In the genomic region with DNA sequence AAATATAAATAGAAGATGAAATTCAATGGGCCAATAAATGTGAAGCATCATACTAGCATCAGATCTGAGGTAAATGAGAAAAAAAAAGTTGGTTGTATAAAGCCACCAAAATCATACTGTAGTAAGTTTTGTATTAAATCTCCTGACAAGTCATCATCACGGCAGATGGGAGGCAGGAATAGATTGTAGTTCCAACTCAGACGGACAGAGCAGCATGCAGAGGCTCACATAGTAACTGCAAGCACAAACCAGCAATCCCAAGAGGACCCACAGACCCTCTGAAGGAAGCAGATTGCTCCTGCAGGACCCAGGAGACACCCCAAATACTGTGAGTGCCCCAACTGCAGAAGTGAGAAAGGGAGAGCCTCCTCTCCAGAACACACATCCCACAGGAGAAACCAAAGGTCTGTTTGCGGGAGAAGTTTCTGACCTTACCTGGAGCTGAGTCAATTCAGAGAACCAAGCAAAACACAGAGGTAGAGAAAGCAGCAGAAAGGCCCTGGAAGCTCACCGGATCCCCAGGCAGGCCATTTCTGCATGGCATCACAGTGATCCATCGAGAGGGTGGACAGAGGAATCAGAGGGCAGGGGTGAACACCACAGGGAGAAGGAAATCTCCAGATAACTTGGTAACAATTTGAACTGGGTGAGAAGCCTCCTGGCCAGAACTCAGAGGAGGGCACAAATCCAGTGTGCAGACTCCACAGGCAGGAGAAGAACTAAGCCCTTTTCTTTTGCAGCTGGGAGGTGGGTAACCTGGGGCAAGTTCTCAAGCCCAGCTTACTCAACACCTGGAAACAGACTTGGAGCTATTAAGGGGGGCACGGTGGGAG, we compare ENCODE assay signal across 2 cellular contexts.
TF ChIP-seq lines count a peak whose summit lies in the region.

No MANE protein-coding gene starts in this region.

TF ChIP-seq in GM23338, 12 proteins besides CTCF, POLR2A, EP300 and RAD21 (continues in another document):
- TF ChIP-seq, protein P1, sequence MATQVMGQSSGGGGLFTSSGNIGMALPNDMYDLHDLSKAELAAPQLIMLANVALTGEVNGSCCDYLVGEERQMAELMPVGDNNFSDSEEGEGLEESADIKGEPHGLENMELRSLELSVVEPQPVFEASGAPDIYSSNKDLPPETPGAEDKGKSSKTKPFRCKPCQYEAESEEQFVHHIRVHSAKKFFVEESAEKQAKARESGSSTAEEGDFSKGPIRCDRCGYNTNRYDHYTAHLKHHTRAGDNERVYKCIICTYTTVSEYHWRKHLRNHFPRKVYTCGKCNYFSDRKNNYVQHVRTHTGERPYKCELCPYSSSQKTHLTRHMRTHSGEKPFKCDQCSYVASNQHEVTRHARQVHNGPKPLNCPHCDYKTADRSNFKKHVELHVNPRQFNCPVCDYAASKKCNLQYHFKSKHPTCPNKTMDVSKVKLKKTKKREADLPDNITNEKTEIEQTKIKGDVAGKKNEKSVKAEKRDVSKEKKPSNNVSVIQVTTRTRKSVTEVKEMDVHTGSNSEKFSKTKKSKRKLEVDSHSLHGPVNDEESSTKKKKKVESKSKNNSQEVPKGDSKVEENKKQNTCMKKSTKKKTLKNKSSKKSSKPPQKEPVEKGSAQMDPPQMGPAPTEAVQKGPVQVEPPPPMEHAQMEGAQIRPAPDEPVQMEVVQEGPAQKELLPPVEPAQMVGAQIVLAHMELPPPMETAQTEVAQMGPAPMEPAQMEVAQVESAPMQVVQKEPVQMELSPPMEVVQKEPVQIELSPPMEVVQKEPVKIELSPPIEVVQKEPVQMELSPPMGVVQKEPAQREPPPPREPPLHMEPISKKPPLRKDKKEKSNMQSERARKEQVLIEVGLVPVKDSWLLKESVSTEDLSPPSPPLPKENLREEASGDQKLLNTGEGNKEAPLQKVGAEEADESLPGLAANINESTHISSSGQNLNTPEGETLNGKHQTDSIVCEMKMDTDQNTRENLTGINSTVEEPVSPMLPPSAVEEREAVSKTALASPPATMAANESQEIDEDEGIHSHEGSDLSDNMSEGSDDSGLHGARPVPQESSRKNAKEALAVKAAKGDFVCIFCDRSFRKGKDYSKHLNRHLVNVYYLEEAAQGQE (IDR thresholded peaks at IDR 0.05; ENCODE audit: unreplicated experiment), result no peak
- TF ChIP-seq ZNF114 (CRISPR knock-in tag; IDR thresholded peaks at IDR 0.05), result no peak
- TF ChIP-seq, protein P2, sequence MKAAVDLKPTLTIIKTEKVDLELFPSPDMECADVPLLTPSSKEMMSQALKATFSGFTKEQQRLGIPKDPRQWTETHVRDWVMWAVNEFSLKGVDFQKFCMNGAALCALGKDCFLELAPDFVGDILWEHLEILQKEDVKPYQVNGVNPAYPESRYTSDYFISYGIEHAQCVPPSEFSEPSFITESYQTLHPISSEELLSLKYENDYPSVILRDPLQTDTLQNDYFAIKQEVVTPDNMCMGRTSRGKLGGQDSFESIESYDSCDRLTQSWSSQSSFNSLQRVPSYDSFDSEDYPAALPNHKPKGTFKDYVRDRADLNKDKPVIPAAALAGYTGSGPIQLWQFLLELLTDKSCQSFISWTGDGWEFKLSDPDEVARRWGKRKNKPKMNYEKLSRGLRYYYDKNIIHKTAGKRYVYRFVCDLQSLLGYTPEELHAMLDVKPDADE (IDR thresholded peaks at IDR 0.05), result no peak
- TF ChIP-seq CREB1 (CRISPR knock-in tag; IDR thresholded peaks at IDR 0.05; ENCODE audit: low read depth), result no peak
- TF ChIP-seq NANOG (IDR thresholded peaks at IDR 0.05; ENCODE audit: borderline replicate concordance), result no peak
- no peak for TF ChIP-seq ZNF331 (CRISPR knock-in tag; IDR thresholded peaks at IDR 0.05; ENCODE audit: low read depth)
- no peak for TF ChIP-seq STAT1 (IDR thresholded peaks at IDR 0.05; ENCODE audit: unreplicated experiment)
- TF ChIP-seq JUNB (IDR thresholded peaks at IDR 0.05; ENCODE audit: unreplicated experiment), result no peak
- no peak for TF ChIP-seq POLR2AphosphoS5 (IDR thresholded peaks at IDR 0.05; ENCODE audit: low read depth)

TF ChIP-seq in GM12878, 131 proteins besides CTCF, POLR2A, EP300 and RAD21 (continued from another document):
- TF ChIP-seq E4F1 (IDR thresholded peaks at IDR 0.05; ENCODE audit: borderline replicate concordance, partially characterized antibody) (no peak), BHLHE40 (IDR thresholded peaks at IDR 0.05; ENCODE audit: borderline replicate concordance in 1 of 2, low read depth in 2 of 2, low read length in 1 of 2) (no peak), HSF1 (IDR thresholded peaks at IDR 0.05; ENCODE audit: low read depth, low read length) (no peak), IKZF2 (IDR thresholded peaks at IDR 0.05) (no peak), MYB (IDR thresholded peaks at IDR 0.05; ENCODE audit: borderline replicate concordance, low read depth, low read length) (no peak), SIN3A (IDR thresholded peaks at IDR 0.05; ENCODE audit: low read depth, low read length) (no peak), EGR1 (IDR thresholded peaks at IDR 0.05; ENCODE audit: borderline replicate concordance in 1 of 2, low read depth in 2 of 2, low read length in 2 of 2) (no peak), BRCA1 (IDR thresholded peaks at IDR 0.05; ENCODE audit: low read depth, low read length) (no peak), RUNX3 (IDR thresholded peaks at IDR 0.05; ENCODE audit: low read length) (no peak), PAX8 (IDR thresholded peaks at IDR 0.05) (no peak), USF2 (IDR thresholded peaks at IDR 0.05; ENCODE audit: borderline replicate concordance, low read depth, low read length) (no peak), NR2F1 (conservative IDR thresholded peaks at IDR 0.05) (no peak), CEBPB (IDR thresholded peaks at IDR 0.05; ENCODE audit: borderline replicate concordance in 1 of 2, low read depth in 2 of 2, low read length in 2 of 2) (no peak), NFIC (IDR thresholded peaks at IDR 0.05; ENCODE audit: low read depth, low read length) (no peak)
- TF ChIP-seq, protein P3, sequence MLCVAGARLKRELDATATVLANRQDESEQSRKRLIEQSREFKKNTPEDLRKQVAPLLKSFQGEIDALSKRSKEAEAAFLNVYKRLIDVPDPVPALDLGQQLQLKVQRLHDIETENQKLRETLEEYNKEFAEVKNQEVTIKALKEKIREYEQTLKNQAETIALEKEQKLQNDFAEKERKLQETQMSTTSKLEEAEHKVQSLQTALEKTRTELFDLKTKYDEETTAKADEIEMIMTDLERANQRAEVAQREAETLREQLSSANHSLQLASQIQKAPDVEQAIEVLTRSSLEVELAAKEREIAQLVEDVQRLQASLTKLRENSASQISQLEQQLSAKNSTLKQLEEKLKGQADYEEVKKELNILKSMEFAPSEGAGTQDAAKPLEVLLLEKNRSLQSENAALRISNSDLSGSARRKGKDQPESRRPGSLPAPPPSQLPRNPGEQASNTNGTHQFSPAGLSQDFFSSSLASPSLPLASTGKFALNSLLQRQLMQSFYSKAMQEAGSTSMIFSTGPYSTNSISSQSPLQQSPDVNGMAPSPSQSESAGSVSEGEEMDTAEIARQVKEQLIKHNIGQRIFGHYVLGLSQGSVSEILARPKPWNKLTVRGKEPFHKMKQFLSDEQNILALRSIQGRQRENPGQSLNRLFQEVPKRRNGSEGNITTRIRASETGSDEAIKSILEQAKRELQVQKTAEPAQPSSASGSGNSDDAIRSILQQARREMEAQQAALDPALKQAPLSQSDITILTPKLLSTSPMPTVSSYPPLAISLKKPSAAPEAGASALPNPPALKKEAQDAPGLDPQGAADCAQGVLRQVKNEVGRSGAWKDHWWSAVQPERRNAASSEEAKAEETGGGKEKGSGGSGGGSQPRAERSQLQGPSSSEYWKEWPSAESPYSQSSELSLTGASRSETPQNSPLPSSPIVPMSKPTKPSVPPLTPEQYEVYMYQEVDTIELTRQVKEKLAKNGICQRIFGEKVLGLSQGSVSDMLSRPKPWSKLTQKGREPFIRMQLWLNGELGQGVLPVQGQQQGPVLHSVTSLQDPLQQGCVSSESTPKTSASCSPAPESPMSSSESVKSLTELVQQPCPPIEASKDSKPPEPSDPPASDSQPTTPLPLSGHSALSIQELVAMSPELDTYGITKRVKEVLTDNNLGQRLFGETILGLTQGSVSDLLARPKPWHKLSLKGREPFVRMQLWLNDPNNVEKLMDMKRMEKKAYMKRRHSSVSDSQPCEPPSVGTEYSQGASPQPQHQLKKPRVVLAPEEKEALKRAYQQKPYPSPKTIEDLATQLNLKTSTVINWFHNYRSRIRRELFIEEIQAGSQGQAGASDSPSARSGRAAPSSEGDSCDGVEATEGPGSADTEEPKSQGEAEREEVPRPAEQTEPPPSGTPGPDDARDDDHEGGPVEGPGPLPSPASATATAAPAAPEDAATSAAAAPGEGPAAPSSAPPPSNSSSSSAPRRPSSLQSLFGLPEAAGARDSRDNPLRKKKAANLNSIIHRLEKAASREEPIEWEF (IDR thresholded peaks at IDR 0.05; ENCODE audit: insufficient replicate concordance, low read depth, low read length), result no peak
- TF ChIP-seq, protein P4, sequence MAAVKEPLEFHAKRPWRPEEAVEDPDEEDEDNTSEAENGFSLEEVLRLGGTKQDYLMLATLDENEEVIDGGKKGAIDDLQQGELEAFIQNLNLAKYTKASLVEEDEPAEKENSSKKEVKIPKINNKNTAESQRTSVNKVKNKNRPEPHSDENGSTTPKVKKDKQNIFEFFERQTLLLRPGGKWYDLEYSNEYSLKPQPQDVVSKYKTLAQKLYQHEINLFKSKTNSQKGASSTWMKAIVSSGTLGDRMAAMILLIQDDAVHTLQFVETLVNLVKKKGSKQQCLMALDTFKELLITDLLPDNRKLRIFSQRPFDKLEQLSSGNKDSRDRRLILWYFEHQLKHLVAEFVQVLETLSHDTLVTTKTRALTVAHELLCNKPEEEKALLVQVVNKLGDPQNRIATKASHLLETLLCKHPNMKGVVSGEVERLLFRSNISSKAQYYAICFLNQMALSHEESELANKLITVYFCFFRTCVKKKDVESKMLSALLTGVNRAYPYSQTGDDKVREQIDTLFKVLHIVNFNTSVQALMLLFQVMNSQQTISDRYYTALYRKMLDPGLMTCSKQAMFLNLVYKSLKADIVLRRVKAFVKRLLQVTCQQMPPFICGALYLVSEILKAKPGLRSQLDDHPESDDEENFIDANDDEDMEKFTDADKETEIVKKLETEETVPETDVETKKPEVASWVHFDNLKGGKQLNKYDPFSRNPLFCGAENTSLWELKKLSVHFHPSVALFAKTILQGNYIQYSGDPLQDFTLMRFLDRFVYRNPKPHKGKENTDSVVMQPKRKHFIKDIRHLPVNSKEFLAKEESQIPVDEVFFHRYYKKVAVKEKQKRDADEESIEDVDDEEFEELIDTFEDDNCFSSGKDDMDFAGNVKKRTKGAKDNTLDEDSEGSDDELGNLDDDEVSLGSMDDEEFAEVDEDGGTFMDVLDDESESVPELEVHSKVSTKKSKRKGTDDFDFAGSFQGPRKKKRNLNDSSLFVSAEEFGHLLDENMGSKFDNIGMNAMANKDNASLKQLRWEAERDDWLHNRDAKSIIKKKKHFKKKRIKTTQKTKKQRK (IDR thresholded peaks at IDR 0.05; ENCODE audit: low read depth, low read length), result no peak
